25 cellular contexts compared by ENCODE assay signal in the genomic region with DNA sequence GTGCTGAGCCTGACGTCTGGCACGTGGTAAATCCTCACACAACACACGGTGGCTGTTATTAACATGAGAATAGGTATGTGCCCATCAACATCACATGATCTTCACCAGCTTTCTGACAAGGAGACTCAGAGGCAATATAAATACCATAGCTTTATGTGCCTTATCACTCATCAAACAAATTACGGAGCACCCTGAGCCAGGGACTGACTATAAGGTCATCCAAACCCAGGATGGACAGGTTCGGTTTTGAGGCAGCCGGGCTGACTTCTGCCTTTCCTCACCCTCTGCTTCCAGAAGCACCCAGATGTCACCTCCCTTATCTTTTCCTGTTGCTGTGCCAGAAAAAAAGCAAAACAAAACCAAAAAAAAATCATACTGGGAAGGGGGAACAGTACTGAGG. TPM values are rescaled to one million over a fixed set of nuclear protein-coding genes. Genes with fewer than 3 reads are reported as not detected.
DNase-seq lines count a peak whose midpoint lies in the region; ATAC-seq and TF ChIP-seq lines count a peak whose summit lies in the region.
"Had no signal": no experiment of that assay in that cellular context is flagged by ENCODE, and none has a peak within 500 bp of the region (broad histone marks: within the 10 kb centered on the region; RNA-seq: fewer than 3 reads in every experiment).

No MANE protein-coding gene starts in this region.

- H3K4me3 ChIP-seq in GM23338 (no peak overlapping the region), mucosa of descending colon (no peak overlapping the region), SJCRH30 (no peak overlapping the region)
- H3K4me3 ChIP-seq: GM12878, PC-9, SK-N-MC had no signal

- H3K27me3 Mint-ChIP-seq in CD14-positive monocyte (ENCODE audit: low read depth in 3 of 3) (peaks cover 0 to 3% (median 0%) of the 10 kb centered on the region in 3 donors), GM23338 (ENCODE audit: insufficient read depth, low read depth, poor library complexity) (peaks cover 4% of the 10 kb centered on the region)
- peaks cover 27% of the 10 kb centered on the region for H3K27me3 Mint-ChIP-seq in dendritic cell treated with granulocyte-macrophage colony-stimulating factor and Interleukin-4, amounts not matched to agents 40 ng/mL and 50 ng/mL, for 4 days
- H3K27me3 Mint-ChIP-seq: CD4-positive, alpha-beta memory T cell had no signal

- DNase-seq in CD14-positive monocyte (ENCODE audit: low spot score) (no peak), GM23338 (ENCODE audit: low spot score) (no peak), mucosa of descending colon (no peak), SJCRH30 (no peak)
- no peak for DNase-seq in NK-92 treated with Interleukin-12 subunit alpha and Interleukin-12 subunit beta, amount 100 ng/mL, for 24 hours (lab: John Stamatoyannopoulos, UW)
- DNase-seq in stimulated activated naive CD8-positive, alpha-beta T cell treated with anti-CD3 and anti-CD28 coated beads, Interleukin-15, Interleukin-2, amounts not matched to agents 100 U/mL and 50 U/mL, for 24 hours: no peak
- DNase-seq: BE2C; CD4-positive, alpha-beta memory T cell; DND-41; H9; HFFc6; KBM-7; NCI-H1105; NCI-H1694; NCI-H2081 treated with DMSO at 0.1 percent for 48 hours; NCI-H2171 treated with DMSO at 0.1 percent for 48 hours; NCI-H526; PC-9; RPMI8226; SHP77 had no signal

- H3K36me3 Mint-ChIP-seq in CD14-positive monocyte: no peaks in the 10 kb centered on the region
- H3K36me3 Mint-ChIP-seq in GM23338 (ENCODE audit: low read depth): no peaks in the 10 kb centered on the region
- H3K36me3 Mint-ChIP-seq in dendritic cell treated with granulocyte-macrophage colony-stimulating factor and Interleukin-4, amounts not matched to agents 40 ng/mL and 50 ng/mL, for 4 days (ENCODE audit: low read depth): no peaks in the 10 kb centered on the region
- H3K36me3 Mint-ChIP-seq: CD4-positive, alpha-beta memory T cell had no signal

- H3K4me1 Mint-ChIP-seq in CD14-positive monocyte (peaks cover 42% of the 10 kb centered on the region), GM23338 (peaks cover 2% of the 10 kb centered on the region; the same call in 1 of the 3 replicates)
- H3K4me1 Mint-ChIP-seq in dendritic cell treated with granulocyte-macrophage colony-stimulating factor and Interleukin-4, amounts not matched to agents 40 ng/mL and 50 ng/mL, for 4 days (ENCODE audit: low read depth): peaks cover 36% of the 10 kb centered on the region

- no peak overlapping the region for H3K4me2 ChIP-seq in GM23338
- H3K4me2 ChIP-seq: PC-9 had no signal

- H3F3A ChIP-seq in GM23338 (replicated peaks; ENCODE audit: low read depth): 0 out of 2 replicates have a peak, but pooled peaks cover 2% of the 10 kb centered on the region

- H3K36me3 ChIP-seq in GM23338 (ENCODE audit: insufficient read depth): no peaks in the 10 kb centered on the region
- H3K36me3 ChIP-seq in mucosa of descending colon (ENCODE audit: low read depth): no peaks in the 10 kb centered on the region
- H3K36me3 ChIP-seq in SJCRH30: no peaks in the 10 kb centered on the region
- H3K36me3 ChIP-seq: BE2C had no signal

- H3K79me2 ChIP-seq in GM23338 (replicated peaks; ENCODE audit: insufficient read depth): no peaks in the 10 kb centered on the region

- H3K9me2 ChIP-seq in GM23338 (ENCODE audit: insufficient read depth): no peaks in the 10 kb centered on the region

- H3K4me3 Mint-ChIP-seq in CD14-positive monocyte (peak overlapping the region in 1 of 2 donors; percentile 73), GM23338 (no peak overlapping the region)
- H3K4me3 Mint-ChIP-seq in dendritic cell treated with granulocyte-macrophage colony-stimulating factor and Interleukin-4, amounts not matched to agents 40 ng/mL and 50 ng/mL, for 4 days: no peak overlapping the region
- H3K4me3 Mint-ChIP-seq: CD4-positive, alpha-beta memory T cell; H9; HFFc6 had no signal

- peak overlapping the region; percentile 63 for H2AFZ ChIP-seq in GM23338
- H2AFZ ChIP-seq: PC-9 had no signal

- H3K4me1 ChIP-seq in GM23338 (ENCODE audit: insufficient read depth) (no peaks in the 10 kb centered on the region), mucosa of descending colon (ENCODE audit: low read depth) (no peaks in the 10 kb centered on the region), SJCRH30 (no peaks in the 10 kb centered on the region)
- H3K4me1 ChIP-seq: BE2C had no signal

- TF ChIP-seq CTCF in CD14-positive monocyte (IDR thresholded peaks at IDR 0.05) (no peak), GM23338 (conservative IDR thresholded peaks at IDR 0.05; ENCODE audit: low read depth in 2 of 2) (no peak), mucosa of descending colon (IDR thresholded peaks at IDR 0.05) (no peak)

- H3K27ac ChIP-seq in GM23338 (ENCODE audit: low read depth) (no peak overlapping the region), SJCRH30 (no peak overlapping the region)
- H3K27ac ChIP-seq: PC-9, SK-N-MC had no signal

- intact Hi-C loops in CD14-positive monocyte (cut with micrococcal nuclease) (loop anchor here (5.0 to 10.0 kb wide), 3 partner anchors 48 to 115 kb away; partner anchors contain the start of gene LGALS12 (in 1 of the 2)), mucosa of descending colon (cut with DNase I, micrococcal nuclease) (no loop called here)
- intact Hi-C loops in dendritic cell treated with granulocyte-macrophage colony-stimulating factor and Interleukin-4, amounts not matched to agents 40 ng/mL and 50 ng/mL, for 4 days (cut with micrococcal nuclease): no loop called here

- peaks cover 0 to 2% (median 0%) of the 10 kb centered on the region in 7 donors for H3K9me3 Mint-ChIP-seq in CD14-positive monocyte
- H3K9me3 Mint-ChIP-seq in GM23338: no peaks in the 10 kb centered on the region
- H3K9me3 Mint-ChIP-seq in dendritic cell treated with granulocyte-macrophage colony-stimulating factor and Interleukin-4, amounts not matched to agents 40 ng/mL and 50 ng/mL, for 4 days: no peaks in the 10 kb centered on the region
- H3K9me3 Mint-ChIP-seq: CD4-positive, alpha-beta memory T cell; H9; HFFc6 had no signal

- no peaks in the 10 kb centered on the region for H4K20me1 ChIP-seq in GM23338 (replicated peaks; ENCODE audit: insufficient read depth)

- H3K27ac Mint-ChIP-seq in CD14-positive monocyte: peak overlapping the region; percentile 90 to 99 (median 96)
- no peak overlapping the region for H3K27ac Mint-ChIP-seq in GM23338
- H3K27ac Mint-ChIP-seq in dendritic cell treated with granulocyte-macrophage colony-stimulating factor and Interleukin-4, amounts not matched to agents 40 ng/mL and 50 ng/mL, for 4 days: peak overlapping the region; percentile 66
- H3K27ac Mint-ChIP-seq: HFFc6 had no signal

- H3K9me3 ChIP-seq in mucosa of descending colon (no peaks in the 10 kb centered on the region), SJCRH30 (replicated peaks) (no peaks in the 10 kb centered on the region)
- H3K9me3 ChIP-seq: BE2C had no signal

- ATAC-seq in GM23338: no peak
- ATAC-seq in mucosa of descending colon: peak; percentile 50
- ATAC-seq in stimulated activated naive CD8-positive, alpha-beta T cell treated with anti-CD3 and anti-CD28 coated beads, Interleukin-15, Interleukin-2, amounts not matched to agents 100 U/mL and 50 U/mL, for 24 hours: no peak
- ATAC-seq: GM12878, HepG2 had no signal

- H3K27me3 ChIP-seq in GM23338 (ENCODE audit: insufficient read depth) (no peaks in the 10 kb centered on the region), SJCRH30 (no peaks in the 10 kb centered on the region)
- H3K27me3 ChIP-seq: BE2C had no signal

TF ChIP-seq in GM23338, 12 proteins besides CTCF, POLR2A, EP300 and RAD21 (continues in another document):
- TF ChIP-seq EZH2 (IDR thresholded peaks at IDR 0.05; ENCODE audit: low read depth, unreplicated experiment): no peak
- TF ChIP-seq JUNB (IDR thresholded peaks at IDR 0.05; ENCODE audit: unreplicated experiment): no peak
- TF ChIP-seq EZH2phosphoT487 (IDR thresholded peaks at IDR 0.05; ENCODE audit: unreplicated experiment): no peak
- TF ChIP-seq ZNF331 (CRISPR knock-in tag; IDR thresholded peaks at IDR 0.05; ENCODE audit: low read depth): no peak
- TF ChIP-seq STAT1 (IDR thresholded peaks at IDR 0.05; ENCODE audit: unreplicated experiment): no peak
- no peak for TF ChIP-seq POLR2AphosphoS5 (IDR thresholded peaks at IDR 0.05; ENCODE audit: low read depth)
- no peak for TF ChIP-seq CREB1 (CRISPR knock-in tag; IDR thresholded peaks at IDR 0.05; ENCODE audit: low read depth)
- no peak for TF ChIP-seq NANOG (IDR thresholded peaks at IDR 0.05; ENCODE audit: borderline replicate concordance)
- TF ChIP-seq, protein P1, sequence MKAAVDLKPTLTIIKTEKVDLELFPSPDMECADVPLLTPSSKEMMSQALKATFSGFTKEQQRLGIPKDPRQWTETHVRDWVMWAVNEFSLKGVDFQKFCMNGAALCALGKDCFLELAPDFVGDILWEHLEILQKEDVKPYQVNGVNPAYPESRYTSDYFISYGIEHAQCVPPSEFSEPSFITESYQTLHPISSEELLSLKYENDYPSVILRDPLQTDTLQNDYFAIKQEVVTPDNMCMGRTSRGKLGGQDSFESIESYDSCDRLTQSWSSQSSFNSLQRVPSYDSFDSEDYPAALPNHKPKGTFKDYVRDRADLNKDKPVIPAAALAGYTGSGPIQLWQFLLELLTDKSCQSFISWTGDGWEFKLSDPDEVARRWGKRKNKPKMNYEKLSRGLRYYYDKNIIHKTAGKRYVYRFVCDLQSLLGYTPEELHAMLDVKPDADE (IDR thresholded peaks at IDR 0.05): no peak

RNA-seq across cellular contexts. Expression of gene PLAAT3, which starts 5.7 kb away (rescaled TPM):
- 10 to 100 TPM; 34.2 to 67.3 TPM for polyA plus RNA-seq in CD14-positive monocyte
- 61.1 and 63.2 TPM in 2 replicates for total RNA-seq in GM23338 (2014; rRNA removed; shearing (Covaris generic))
- polyA plus RNA-seq in GM23338 (2016; fragmentation: Nextera tagmentation; extraction: Ambion mirVana): 239 and 262 TPM in 2 replicates
- 10 to 100 TPM; 15.1 to 58.5 (median 26.7) TPM for total RNA-seq in mucosa of descending colon
- total RNA-seq in SJCRH30 (2014; rRNA removed; shearing (Covaris generic)): 7.7 and 10.0 TPM in 2 replicates

RNA-seq across cellular contexts. Expression of gene ATL3, which starts 51.2 kb away (rescaled TPM):
- polyA plus RNA-seq in CD14-positive monocyte (10 to 100 TPM; 22.7 to 25.5 TPM), GM23338 (2016; fragmentation: Nextera tagmentation; extraction: Ambion mirVana) (5.2 and 6.8 TPM in 2 replicates)
- 20.4 and 24.4 TPM in 2 replicates for total RNA-seq in GM23338 (2014; rRNA removed; shearing (Covaris generic))
- total RNA-seq in mucosa of descending colon: 10 to 100 TPM; 47.5 to 87.9 (median 61.5) TPM
- 25.1 and 26.4 TPM in 2 replicates for total RNA-seq in SJCRH30 (2014; rRNA removed; shearing (Covaris generic))
- total RNA-seq: HepG2 had no signal
- polyA plus RNA-seq: HepG2 had no signal

RNA-seq across cellular contexts. Expression of gene PLAAT2, which starts 56.8 kb away (rescaled TPM):
- polyA plus RNA-seq in CD14-positive monocyte (not detected), GM23338 (2016; fragmentation: Nextera tagmentation; extraction: Ambion mirVana) (0.42 and 0.78 TPM in 2 replicates)
- 0.66 TPM in 1 of 2 replicates, not detected in the other for total RNA-seq in GM23338 (2014; rRNA removed; shearing (Covaris generic))
- 100 to 1,000 TPM in 1 of 3 donors, 10 to 100 TPM in 2; 44.3 to 238 (median 62.8) TPM for total RNA-seq in mucosa of descending colon
- total RNA-seq in SJCRH30 (2014; rRNA removed; shearing (Covaris generic)): not detected in 2 replicates
- total RNA-seq: A673; CD4-positive, alpha-beta memory T cell; HepG2; HFFc6 had no signal

Comparison
In these comparisons a context has a peak if more than half of its experiments do, and no peak if none do; other contexts are left out.
1. RNA of gene PLAAT2, which starts 56.8 kb away (total RNA-seq): 44.3 to 238 TPM in mucosa of descending colon; 0.66 TPM in GM23338 and not detected in SJCRH30; every median in the first group is over 10 times any median in the second.
2. intact Hi-C loops: an anchor here in CD14-positive monocyte (5.0 to 10.0 kb wide); none called in dendritic cell treated with granulocyte-macrophage colony-stimulating factor and Interleukin-4, amounts not matched to agents 40 ng/mL and 50 ng/mL, for 4 days and mucosa of descending colon.